In the genomic region with DNA sequence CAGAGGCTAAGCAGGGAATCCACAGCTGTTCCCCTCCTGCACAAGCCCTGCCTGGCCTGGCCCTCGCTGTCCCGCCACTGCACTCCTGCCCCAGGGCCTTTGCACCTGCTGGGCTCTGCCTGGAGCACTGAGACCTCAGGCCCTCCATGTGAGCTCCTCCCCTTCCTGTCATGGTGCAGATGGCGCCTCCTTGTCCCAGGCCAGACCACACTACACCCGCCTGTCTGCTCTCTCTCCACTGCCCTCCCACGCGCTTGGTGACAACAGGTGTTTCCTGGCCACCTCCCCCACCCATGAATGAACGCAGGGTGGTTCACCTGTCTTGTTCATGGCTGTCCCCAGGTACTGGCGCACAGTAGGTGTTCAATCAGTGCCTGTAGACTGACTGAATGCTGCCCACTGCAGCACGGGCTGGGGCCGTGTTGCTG, we compare ENCODE assay signal across 9 cellular contexts.
A peak's percentile ranks its signal among the peaks of the same experiment; 100 is the strongest.
DNase-seq lines count a peak whose midpoint lies in the region; ATAC-seq, FAIRE-seq and TF ChIP-seq lines count a peak whose summit lies in the region.
"Had no signal": no experiment of that assay in that cellular context is flagged by ENCODE, and none has a peak within 500 bp of the region (broad histone marks: within the 10 kb centered on the region; RNA-seq: fewer than 3 reads in every experiment).

No MANE protein-coding gene starts in this region.

- POLR2A ChIA-PET in CD4-positive, alpha-beta T cell (lab: Charles Lee): no interaction called here
- POLR2A ChIA-PET in GM10248 (lab: Yijun Ruan, JAX): no interaction called here

- no peaks in the 10 kb centered on the region for H3K27me3 Mint-ChIP-seq in CD4-positive, alpha-beta T cell
- H3K27me3 Mint-ChIP-seq in chondrocyte (ENCODE audit: low read depth): no peaks in the 10 kb centered on the region

- no peak overlapping the region for H3K27ac Mint-ChIP-seq in CD4-positive, alpha-beta T cell
- H3K27ac Mint-ChIP-seq in chondrocyte (ENCODE audit: unreplicated experiment): no peak overlapping the region

- ATAC-seq in CD4-positive, alpha-beta T cell (ENCODE audit: poor library complexity): peak; percentile 48
- ATAC-seq in HG03159 (IDR thresholded peaks at IDR 0.05; ENCODE audit: unreplicated experiment) (peak; percentile 35), body of pancreas (no peak)

- H3K36me3 ChIP-seq in small intestine (ENCODE audit: control insufficient read depth in 2 of 2, insufficient read depth in 2 of 2, low read length in 2 of 2) (peaks cover 0 to 6% of the 10 kb centered on the region in 2 donors), body of pancreas (replicated peaks in 1 of 2; ENCODE audit: insufficient read depth in 1 of 2, low read depth in 2 of 2) (peaks cover 0 to 2% of the 10 kb centered on the region in 2 donors)

- no peak for DNase-seq in CD4-positive, alpha-beta T cell
- DNase-seq in GM10248 (ENCODE audit: extremely low spot score) (peak; percentile 68), chondrocyte (ENCODE audit: low spot score) (peak; percentile 59), small intestine (no peak), body of pancreas (no peak), UCSD-AML1 (lab: John Stamatoyannopoulos, UW; ENCODE audit: unreplicated experiment) (no peak)
- DNase-seq: NCI-H1092, testis had no signal

- H3K4me1 ChIP-seq in small intestine (ENCODE audit: control insufficient read depth in 2 of 2, insufficient read depth in 1 of 2, low read depth in 1 of 2, low read length in 1 of 2): peaks cover 2 to 11% of the 10 kb centered on the region in 2 donors
- H3K4me1 ChIP-seq in body of pancreas: peaks cover 46% of the 10 kb centered on the region

- H3K36me3 Mint-ChIP-seq in CD4-positive, alpha-beta T cell (ENCODE audit: low read depth): peaks cover 48% of the 10 kb centered on the region
- peaks cover 13% of the 10 kb centered on the region for H3K36me3 Mint-ChIP-seq in chondrocyte (ENCODE audit: low read depth)

- H3K4me3 Mint-ChIP-seq in CD4-positive, alpha-beta T cell: no peak overlapping the region
- no peak overlapping the region for H3K4me3 Mint-ChIP-seq in chondrocyte (ENCODE audit: unreplicated experiment)

- TF ChIP-seq POLR2A in body of pancreas (IDR thresholded peaks at IDR 0.05): no peak

- CTCF ChIA-PET in CD4-positive, alpha-beta T cell (lab: Charles Lee): no interaction called here
- CTCF ChIA-PET in GM10248 (lab: Yijun Ruan, JAX): interaction anchor here (1.7 kb wide), 1 partner anchor 8 kb away, joined by 7 read pairs; no protein-coding TSS in a partner anchor

- no peak overlapping the region for H3K4me3 ChIP-seq in small intestine (ENCODE audit: low read depth in 1 of 2, low read length in 2 of 2)
- no peak overlapping the region for H3K4me3 ChIP-seq in body of pancreas
- H3K4me3 ChIP-seq: testis had no signal

- H3K27me3 ChIP-seq in CD4-positive, alpha-beta T cell (ENCODE audit: control insufficient read depth, insufficient read depth, low read length): no peaks in the 10 kb centered on the region
- H3K27me3 ChIP-seq in small intestine (ENCODE audit: control insufficient read depth in 2 of 2, insufficient read depth in 2 of 2, low read length in 2 of 2): no peaks in the 10 kb centered on the region
- no peaks in the 10 kb centered on the region for H3K27me3 ChIP-seq in body of pancreas
- H3K27me3 ChIP-seq: testis had no signal

- intact Hi-C loops in CD4-positive, alpha-beta T cell (cut with DNase I, micrococcal nuclease): no loop called here
- intact Hi-C loops in body of pancreas (cut with DNase I): no loop called here

- H3K27ac ChIP-seq in CD4-positive, alpha-beta T cell (ENCODE audit: low read depth, low read length): no peak overlapping the region
- H3K27ac ChIP-seq in small intestine (ENCODE audit: low read depth in 1 of 2, low read length in 1 of 2) (no peak overlapping the region), body of pancreas (peak overlapping the region in 1 of 4 donors; percentile 24)
- H3K27ac ChIP-seq: testis had no signal

- no peak for FAIRE-seq in small intestine (lab: Jason Lieb, UNC)

- H3K9me3 Mint-ChIP-seq in CD4-positive, alpha-beta T cell: no peaks in the 10 kb centered on the region
- H3K9me3 Mint-ChIP-seq in chondrocyte (ENCODE audit: low read depth): no peaks in the 10 kb centered on the region

- peaks cover 13% of the 10 kb centered on the region for H3K4me1 Mint-ChIP-seq in CD4-positive, alpha-beta T cell (ENCODE audit: low read depth)
- peaks cover 33% of the 10 kb centered on the region for H3K4me1 Mint-ChIP-seq in chondrocyte (ENCODE audit: low read depth)

- H3K9me3 ChIP-seq in CD4-positive, alpha-beta T cell (ENCODE audit: control insufficient read depth, low read length): no peaks in the 10 kb centered on the region
- H3K9me3 ChIP-seq in small intestine (ENCODE audit: control insufficient read depth, low read depth): no peaks in the 10 kb centered on the region
- H3K9me3 ChIP-seq in body of pancreas: no peaks in the 10 kb centered on the region
- H3K9me3 ChIP-seq: testis had no signal

- WGBS in small intestine, 3 donors: 73 to 91% (median 87%) methylated on average over 10 of the region's 10 CpGs
- WGBS in body of pancreas, 2 donors: 84 to 92% methylated on average over 4 to 10 of the region's 10 CpGs

- TF ChIP-seq CTCF in CD4-positive, alpha-beta T cell (IDR thresholded peaks at IDR 0.05): no peak
- TF ChIP-seq CTCF in GM10248 (IDR thresholded peaks at IDR 0.05; ENCODE audit: control extremely low read depth, extremely low read depth, low read depth, missing control alignments) (no peak), chondrocyte (IDR thresholded peaks at IDR 0.05) (no peak), body of pancreas (IDR thresholded peaks at IDR 0.05) (no peak)

Comparison
In these comparisons a context has a peak if more than half of its experiments do, and no peak if none do; other contexts are left out.
1. DNase-seq: peak in GM10248 (single experiment) and chondrocyte (single experiment); none in CD4-positive, alpha-beta T cell (0 of 10), small intestine (single experiment), body of pancreas (0 of 4) and UCSD-AML1 (single experiment).